8 cellular contexts compared by ENCODE assay signal in genomic region chr19:13835791-13836723, GRCh38. TPM values are rescaled to one million over a fixed set of nuclear protein-coding genes. Genes with fewer than 3 reads are reported as not detected.
DNase-seq lines count a peak whose midpoint lies in the region; ATAC-seq and TF ChIP-seq lines count a peak whose summit lies in the region.

No MANE protein-coding gene starts in this region.

- H3K9me3 Mint-ChIP-seq in activated CD8-positive, alpha-beta T cell treated with anti-CD3 and anti-CD28 coated beads, Interleukin-2, amount 10 ng/mL, durations not matched to agents 7 days and 5 days (ENCODE audit: insufficient read depth): no peaks in the 10 kb centered on the region

- H3K9me2 ChIP-seq in SK-N-SH (no peaks in the 10 kb centered on the region), hepatocyte (replicated peaks; ENCODE audit: insufficient read depth) (no peaks in the 10 kb centered on the region)

- H3K36me3 ChIP-seq in SK-N-SH (replicated peaks in 1 of 2; ENCODE audit: control insufficient read depth in 1 of 2, insufficient read depth in 2 of 2, low read length in 1 of 2) (peaks cover 27 to 71% of the 10 kb centered on the region in 2 experiments), hepatocyte (replicated peaks; ENCODE audit: insufficient read depth, low read depth) (no peaks in the 10 kb centered on the region), thoracic aorta (peaks cover 41% of the 10 kb centered on the region)

- no peaks in the 10 kb centered on the region for H3K9me3 ChIP-seq in SK-N-SH
- no peaks in the 10 kb centered on the region for H3K9me3 ChIP-seq in hepatocyte (ENCODE audit: low read depth)
- H3K9me3 ChIP-seq in thoracic aorta: no peaks in the 10 kb centered on the region

- H3K27ac ChIP-seq in SK-N-SH (ENCODE audit: low read depth in 2 of 2, low read length in 1 of 2) (peak overlapping the region; percentile 84 to 97), hepatocyte (peak overlapping the region; percentile 42), thoracic aorta (peak overlapping the region; percentile 100)

- no peak for TF ChIP-seq RAD21 in SK-N-SH (IDR thresholded peaks at IDR 0.05; ENCODE audit: low read length)

- CTCF ChIA-PET in SK-N-SH (lab: Yijun Ruan, JAX): interaction anchor here (0.6 to 8.4 kb wide), 13 partner anchors 11 to 871 kb away, joined by 3 to 61 read pairs (median 5); partner anchors contain the start of gene ZSWIM4
- CTCF ChIA-PET in activated CD8-positive, alpha-beta T cell treated with anti-CD3 and anti-CD28 coated beads, Interleukin-2, amount 10 ng/mL, durations not matched to agents 7 days and 5 days (lab: Charles Lee): interaction anchor here (0.7 to 5.6 kb wide), 10 partner anchors 11 to 52 kb away, joined by 3 to 54 read pairs (median 4); partner anchors contain the start of gene ZSWIM4

- peak overlapping the region; percentile 99; the same call in 1 of the 2 replicates for H3K9ac ChIP-seq in SK-N-SH

- no peaks in the 10 kb centered on the region for H3K27me3 ChIP-seq in SK-N-SH (ENCODE audit: insufficient read depth)
- no peaks in the 10 kb centered on the region for H3K27me3 ChIP-seq in hepatocyte
- H3K27me3 ChIP-seq in thoracic aorta (replicated peaks; ENCODE audit: insufficient read depth): no peaks in the 10 kb centered on the region

- H3K27me3 Mint-ChIP-seq in activated CD8-positive, alpha-beta T cell treated with anti-CD3 and anti-CD28 coated beads, Interleukin-2, amount 10 ng/mL, durations not matched to agents 7 days and 5 days (ENCODE audit: low read depth): no peaks in the 10 kb centered on the region

- H3K4me3 ChIP-seq in SK-N-SH (ENCODE audit: low read depth in 2 of 2, low read length in 1 of 2) (no peak overlapping the region), hepatocyte (no peak overlapping the region), thoracic aorta (peak overlapping the region; percentile 96)

- H4K20me1 ChIP-seq in SK-N-SH (ENCODE audit: insufficient read depth) (peaks cover 97% of the 10 kb centered on the region), hepatocyte (ENCODE audit: insufficient read depth, poor library complexity, severe bottlenecking) (peaks cover 70% of the 10 kb centered on the region)

- peak overlapping the region; percentile 92 for H3K27ac Mint-ChIP-seq in activated CD8-positive, alpha-beta T cell treated with anti-CD3 and anti-CD28 coated beads, Interleukin-2, amount 10 ng/mL, durations not matched to agents 7 days and 5 days

- H3K4me1 ChIP-seq in SK-N-SH (ENCODE audit: control insufficient read depth in 1 of 2, insufficient read depth in 2 of 2, low read depth in 1 of 2, low read length in 1 of 2) (peaks cover 47 to 58% of the 10 kb centered on the region in 2 experiments), hepatocyte (ENCODE audit: insufficient read depth) (peaks cover 31% of the 10 kb centered on the region), thoracic aorta (ENCODE audit: control insufficient read depth in 1 of 2, low read depth in 2 of 2) (peaks cover 49 to 65% of the 10 kb centered on the region in 2 donors)

- H2AFZ ChIP-seq in SK-N-SH (ENCODE audit: low read depth): no peak overlapping the region
- H2AFZ ChIP-seq in hepatocyte: no peak overlapping the region

- no peak for TF ChIP-seq EP300 in SK-N-SH (IDR thresholded peaks at IDR 0.05; ENCODE audit: borderline replicate concordance in 1 of 2, low read depth in 1 of 2, low read length in 1 of 2)

- no peak for DNase-seq in SK-N-SH
- no peak for DNase-seq in activated CD8-positive, alpha-beta T cell treated with anti-CD3 and anti-CD28 coated beads, Interleukin-2, amount 10 ng/mL, durations not matched to agents 7 days and 5 days
- no peak for DNase-seq in hepatocyte (ENCODE audit: low spot score)
- no peak for DNase-seq in thoracic aorta (ENCODE audit: low spot score)
- no peak for DNase-seq in hippocampal formation (lab: John Stamatoyannopoulos, UW)
- no peak for DNase-seq in NCI-H187 treated with DMSO at 0.1 percent for 48 hours (lab: John Stamatoyannopoulos, UW)

- H3K36me3 Mint-ChIP-seq in activated CD8-positive, alpha-beta T cell treated with anti-CD3 and anti-CD28 coated beads, Interleukin-2, amount 10 ng/mL, durations not matched to agents 7 days and 5 days (ENCODE audit: low read depth): peaks cover 70% of the 10 kb centered on the region

- H3K79me2 ChIP-seq in SK-N-SH (ENCODE audit: insufficient read depth): peaks cover 71% of the 10 kb centered on the region
- peaks cover 56% of the 10 kb centered on the region for H3K79me2 ChIP-seq in hepatocyte

- no peak for ATAC-seq in SK-N-SH treated with all-trans-retinoic acid at 6 μM for 48 hours
- ATAC-seq in activated CD8-positive, alpha-beta T cell treated with anti-CD3 and anti-CD28 coated beads, Interleukin-2, amount 10 ng/mL, durations not matched to agents 7 days and 5 days: no peak
- ATAC-seq in thoracic aorta (ENCODE audit: insufficient number of reproducible peaks, low FRiP score, low read depth): no peak
- no peak for ATAC-seq in GM21528 (IDR thresholded peaks at IDR 0.05; ENCODE audit: low FRiP score, unreplicated experiment)

- H3K4me1 Mint-ChIP-seq in activated CD8-positive, alpha-beta T cell treated with anti-CD3 and anti-CD28 coated beads, Interleukin-2, amount 10 ng/mL, durations not matched to agents 7 days and 5 days (ENCODE audit: low read depth): peaks cover 57% of the 10 kb centered on the region

- POLR2A ChIA-PET in SK-N-SH (lab: Yijun Ruan, JAX): interaction anchor here (0.7 to 1.5 kb wide), 3 partner anchors 10 to 48 kb away, joined by 3 to 5 read pairs (median 5); no protein-coding TSS in a partner anchor
- POLR2A ChIA-PET in activated CD8-positive, alpha-beta T cell treated with anti-CD3 and anti-CD28 coated beads, Interleukin-2, amount 10 ng/mL, durations not matched to agents 7 days and 5 days (lab: Charles Lee): interaction anchor here (0.6 to 5.1 kb wide), 17 partner anchors 9 to 682 kb away, joined by 3 to 104 read pairs (median 6); partner anchors contain the start of genes ADGRE5, C19orf53, DNAJB1 and ZSWIM4

- peak overlapping the region; percentile 79 for H3K4me3 Mint-ChIP-seq in activated CD8-positive, alpha-beta T cell treated with anti-CD3 and anti-CD28 coated beads, Interleukin-2, amount 10 ng/mL, durations not matched to agents 7 days and 5 days

- peak overlapping the region; percentile 93 for H3K4me2 ChIP-seq in SK-N-SH
- H3K4me2 ChIP-seq in hepatocyte: no peak overlapping the region

- WGBS in SK-N-SH (ENCODE audit: low lambda C conversion rate): 0% methylated on average over 1 of the region's 21 CpGs
- WGBS in hepatocyte (ENCODE audit: low lambda C conversion rate, missing lambda C conversion rate): 84% methylated on average over 21 of the region's 21 CpGs

- TF ChIP-seq CTCF in SK-N-SH (IDR thresholded peaks at IDR 0.05) (no peak), hepatocyte (IDR thresholded peaks at IDR 0.05; ENCODE audit: poor library complexity) (no peak), thoracic aorta (IDR thresholded peaks at IDR 0.05) (no peak)

- H3F3A ChIP-seq in SK-N-SH (replicated peaks; ENCODE audit: insufficient read depth): peaks cover 96% of the 10 kb centered on the region

TF ChIP-seq in SK-N-SH treated with all-trans-retinoic acid at 6 μM for 48 hours, 23 proteins besides CTCF, POLR2A, EP300 and RAD21 (continues in another document):
- TF ChIP-seq ZFP30 (CRISPR knock-in tag; IDR thresholded peaks at IDR 0.05) (no peak), PATZ1 (CRISPR knock-in tag; IDR thresholded peaks at IDR 0.05; ENCODE audit: borderline replicate concordance) (no peak), ZNF70 (CRISPR knock-in tag; IDR thresholded peaks at IDR 0.05) (no peak)

RNA-seq across cellular contexts. Expression of gene ZSWIM4, which starts 40.8 kb away (rescaled TPM):
- polyA plus RNA-seq in SK-N-SH (2012; rRNA removed): 3.5 and 4.7 TPM in 2 replicates
- 1.8 and 3.1 TPM in 2 replicates for polyA plus RNA-seq in SK-N-SH (2012; cell fraction: cytosol; rRNA removed)
- polyA plus RNA-seq in SK-N-SH (2012; cell fraction: nucleus; rRNA removed): 7.0 and 7.6 TPM in 2 replicates
- total RNA-seq in activated CD8-positive, alpha-beta T cell treated with anti-CD3 and anti-CD28 coated beads, Interleukin-2, amount 10 ng/mL, durations not matched to agents 7 days and 5 days: 1 to 10 TPM; 8.4 to 9.5 TPM
- total RNA-seq in hepatocyte: 3.1 and 3.7 TPM in 2 replicates
- 2.8 and 3.5 TPM in 2 replicates for polyA plus RNA-seq in hepatocyte
- 10 to 100 TPM in 1 of 2 donors, 1 to 10 TPM in 1; 9.5 to 11.8 TPM for total RNA-seq in thoracic aorta

RNA-seq across cellular contexts. Expression of gene NANOS3, which starts 40.9 kb away (rescaled TPM):
- polyA plus RNA-seq in SK-N-SH (2012; rRNA removed) (0.53 and 0.57 TPM in 2 replicates), hepatocyte (2.1 and 4.0 TPM in 2 replicates)
- polyA plus RNA-seq in SK-N-SH (2012; cell fraction: cytosol; rRNA removed): 0.63 and 0.71 TPM in 2 replicates
- polyA plus RNA-seq in SK-N-SH (2012; cell fraction: nucleus; rRNA removed): 1.7 and 4.4 TPM in 2 replicates
- under 1 TPM; 0.60 to 0.90 TPM for total RNA-seq in activated CD8-positive, alpha-beta T cell treated with anti-CD3 and anti-CD28 coated beads, Interleukin-2, amount 10 ng/mL, durations not matched to agents 7 days and 5 days
- total RNA-seq in hepatocyte (0.60 TPM in 1 of 2 replicates, not detected in the other), thoracic aorta (not detected)

Comparison
In these comparisons a context has a peak if more than half of its experiments do, and no peak if none do; other contexts are left out.
1. H3K27ac ChIP-seq: peak in every context shown above with its lines; median percentile 100 in thoracic aorta; 90 in SK-N-SH; 42 in hepatocyte.